8 cellular contexts compared by ENCODE assay signal in genomic region chr1:39178541-39179431, GRCh38. TPM values are rescaled to one million over a fixed set of nuclear protein-coding genes. Genes with fewer than 3 reads are reported as not detected.
DNase-seq lines count a peak whose midpoint lies in the region; ATAC-seq, FAIRE-seq and TF ChIP-seq lines count a peak whose summit lies in the region.

No MANE protein-coding gene starts in this region.

- peak; percentile 46; the same call in 1 of the 2 replicates for TF ChIP-seq EP300 in K562 (IDR thresholded peaks at IDR 0.05; ENCODE audit: low read length)

- FAIRE-seq in HTR-8/SVneo (lab: Jason Lieb, UNC), result peak; percentile 48
- peak; percentile 29 for FAIRE-seq in K562 (lab: Jason Lieb, UNC)

- CTCF ChIA-PET in K562 (lab: Yijun Ruan, JAX; ENCODE audit: low intra/inter-chr PET ratio), result interaction anchor here (0.7 kb wide), 1 partner anchor 1072 kb away, joined by 3 read pairs; no protein-coding TSS in a partner anchor

- peaks cover 25% of the 10 kb centered on the region for H3K79me2 ChIP-seq in K562 (ENCODE audit: control insufficient read depth, insufficient read depth, low read length)

- in situ Hi-C loops in K562 (cut with MboI), result no loop called here

- H3K4me1 ChIP-seq in K562 (replicated peaks in 1 of 2; ENCODE audit: control insufficient read depth in 2 of 2, insufficient read depth in 2 of 2, low read length in 2 of 2) (peaks cover 10 to 38% of the 10 kb centered on the region in 2 experiments), testis (peaks cover 21% of the 10 kb centered on the region)

- H2AFZ ChIP-seq in K562 (ENCODE audit: low read depth, low read length), result no peak overlapping the region

- TF ChIP-seq RAD21 in K562 (CRISPR knock-in tag; conservative IDR thresholded peaks at IDR 0.05 in 1 of 2, IDR thresholded peaks at IDR 0.05 in 1 of 2), result no peak

- H3K4me3 ChIP-seq in K562 (no peak overlapping the region), testis (no peak overlapping the region)

- BruUV-seq in K562 (replicated peaks; lab: Mats Ljungman, UMichigan), result no TSS peak

- DNase-seq in HTR-8/SVneo (ENCODE audit: insufficient read length, low spot score) (peak; percentile 48), K562 (ENCODE audit: extremely low read depth in 1 of 4, low spot score in 3 of 4) (peak; percentile 22 to 55 (median 29)), left kidney (ENCODE audit: low read depth, low spot score) (peak; percentile 65), testis (no peak), anterior cingulate cortex (lab: John Stamatoyannopoulos, UW) (no peak)
- DNase-seq in stimulated activated CD4-positive, alpha-beta T cell treated with anti-CD3 and anti-CD28 coated beads, Interleukin-4, amount 100 ng/mL, for 4 hours, result no peak

- H3K9ac ChIP-seq in K562 (ENCODE audit: insufficient read depth in 1 of 2, low read depth in 2 of 2, low read length in 2 of 2), result peak overlapping the region in 1 of 2 experiments; percentile 62; a peak in 1 of 4 replicates

- H3K27ac ChIP-seq in K562 (ENCODE audit: extremely low read depth, low read depth, low read length) (peak overlapping the region; percentile 7; the same call in 1 of the 3 replicates), testis (peak overlapping the region; percentile 22 to 41)

- no peak overlapping the region; the same call in 1 of the 2 replicates for H3K4me2 ChIP-seq in K562 (ENCODE audit: insufficient read depth, low read length)

- WGBS in K562 (ENCODE audit: insufficient coverage, low coverage, missing lambda C conversion rate), result 37% methylated on average over 6 of the region's 6 CpGs
- 46 to 55% methylated on average over 6 of the region's 6 CpGs for WGBS in testis, 2 donors

- POLR2A ChIA-PET in K562 (lab: Yijun Ruan, JAX), result no interaction called here

- H3K36me3 ChIP-seq in K562 (ENCODE audit: control insufficient read depth, insufficient read depth, low read length) (no peaks in the 10 kb centered on the region), testis (ENCODE audit: low read depth, missing control alignments) (no peaks in the 10 kb centered on the region)

- TF ChIP-seq CTCF in K562 (IDR thresholded peaks at IDR 0.05 in 2 of 3, conservative IDR thresholded peaks at IDR 0.05 in 1 of 3; ENCODE audit: insufficient read depth in 2 of 3, low read depth in 1 of 3, low read length in 3 of 3), result no peak
- no peak for TF ChIP-seq CTCF in testis (IDR thresholded peaks at IDR 0.05)

- intact Hi-C loops in K562 (cut with micrococcal nuclease), result no loop called here
- intact Hi-C loops in testis (cut with DNase I; ENCODE audit: low total_unique reads), result no loop called here

- no peaks in the 10 kb centered on the region for H3K9me3 ChIP-seq in K562 (replicated peaks; ENCODE audit: control insufficient read depth, insufficient read depth, low read depth, low read length)
- no peaks in the 10 kb centered on the region for H3K9me3 ChIP-seq in testis

- TF ChIP-seq POLR2A in K562 (conservative IDR thresholded peaks at IDR 0.05), result no peak
- no peak for TF ChIP-seq POLR2A in testis (IDR thresholded peaks at IDR 0.05)

- H3K9me1 ChIP-seq in K562 (ENCODE audit: control insufficient read depth, insufficient read depth, low read length), result no peaks in the 10 kb centered on the region

- ATAC-seq in K562 (peak; percentile 58), HG02678 (IDR thresholded peaks at IDR 0.05; ENCODE audit: unreplicated experiment) (no peak), HG02870 (IDR thresholded peaks at IDR 0.05; ENCODE audit: unreplicated experiment) (no peak)

- 0 out of 2 replicates have a peak, but pooled peaks cover 3% of the 10 kb centered on the region for H4K20me1 ChIP-seq in K562 (replicated peaks; ENCODE audit: control insufficient read depth, insufficient read depth, low read length)

- H3K27me3 ChIP-seq in K562 (ENCODE audit: control insufficient read depth in 2 of 2, insufficient read depth in 2 of 2, low read length in 2 of 2), result no peaks in the 10 kb centered on the region
- H3K27me3 ChIP-seq in testis, result no peaks in the 10 kb centered on the region

TF ChIP-seq in K562, 482 proteins besides CTCF, POLR2A, EP300 and RAD21 (continues in another document):
- TF ChIP-seq FOXK2 (conservative IDR thresholded peaks at IDR 0.05 in 1 of 2, IDR thresholded peaks at IDR 0.05 in 1 of 2; ENCODE audit: low read depth in 2 of 2), result 0 out of 4 replicates have a peak, but pooled peaks of 1 of the 2 experiments have one; percentile 27
- no peak for TF ChIP-seq ATF4 (CRISPR knock-in tag; IDR thresholded peaks at IDR 0.05)
- TF ChIP-seq ARNT (IDR thresholded peaks at IDR 0.05), result 0 out of 4 replicates have a peak, but pooled peaks of 1 of the 2 experiments have one; percentile 48
- no peak for TF ChIP-seq UBTF (IDR thresholded peaks at IDR 0.05; ENCODE audit: borderline replicate concordance in 1 of 2, low read depth in 2 of 2, low read length in 2 of 2)
- TF ChIP-seq ZFPM2 (CRISPR knock-in tag; IDR thresholded peaks at IDR 0.05), result no peak
- no peak for TF ChIP-seq ZSCAN32 (CRISPR knock-in tag; IDR thresholded peaks at IDR 0.05)
- peak; percentile 26; the same call in 1 of the 2 replicates for TF ChIP-seq NCOR1 (IDR thresholded peaks at IDR 0.05)
- TF ChIP-seq ZNF197 (CRISPR knock-in tag; IDR thresholded peaks at IDR 0.05; ENCODE audit: low read depth), result no peak
- peak; percentile 81 for TF ChIP-seq ARID1B (IDR thresholded peaks at IDR 0.05)
- TF ChIP-seq ZNF431 (CRISPR knock-in tag; IDR thresholded peaks at IDR 0.05), result no peak
- TF ChIP-seq HDAC2 (IDR thresholded peaks at IDR 0.05), result peak; percentile 56; the same call in 1 of the 2 replicates
- no peak for TF ChIP-seq TGIF2 (CRISPR knock-in tag; IDR thresholded peaks at IDR 0.05)
- no peak for TF ChIP-seq CGGBP1 (CRISPR knock-in tag; IDR thresholded peaks at IDR 0.05)
- TF ChIP-seq PHTF2 (CRISPR knock-in tag; IDR thresholded peaks at IDR 0.05), result no peak

RNA-seq across cellular contexts. Expression of gene MACF1, which starts 25.7 kb away (rescaled TPM):
- total RNA-seq in K562 (2011; cell fraction: chromatin; rRNA removed; ENCODE audit: low replicate concordance), result 567 and 1,155 TPM in 2 replicates
- 256 and 329 TPM in 2 replicates for total RNA-seq in K562 (2011; cell fraction: nucleolus; rRNA removed)
- total RNA-seq in K562 (2011; cell fraction: nucleoplasm; rRNA removed), result 400 and 459 TPM in 2 replicates
- total RNA-seq in K562 (2014; rRNA removed) (147 and 152 TPM in 2 replicates), K562 (2014; rRNA removed; fragmentation: Illumina TruSeq; extraction: Trizol) (149 and 159 TPM in 2 replicates), K562 (2015; rRNA removed; fragmentation: Illumina TruSeq; extraction: Trizol) (223 and 232 TPM in 2 replicates), K562 (2021) (175 and 200 TPM in 2 replicates), testis (100 to 1,000 TPM; 422 to 494 TPM)
- polyA plus RNA-seq in K562 (2011; rRNA removed) (71.6 and 72.1 TPM in 2 replicates), K562 (2014; fragmentation: Illumina TruSeq; extraction: Trizol) (99.7 and 112 TPM in 2 replicates), K562 (2014; fragmentation: Nextera tagmentation; extraction: Ambion mirVana) (10 to 100 TPM; 13.2 to 21.2 TPM), K562 (2014; rRNA removed) (86.1 and 96.3 TPM in 2 replicates), testis (ENCODE audit: insufficient read depth, low read depth, low replicate concordance) (136 TPM)
- 35.7 and 47.7 TPM in 2 replicates for polyA plus RNA-seq in K562 (2011; cell fraction: cytosol; rRNA removed)
- 255 and 292 TPM in 2 replicates for polyA plus RNA-seq in K562 (2011; cell fraction: nucleus; rRNA removed)
- 97.8 and 152 TPM in 2 replicates for polyA plus RNA-seq in K562 (2012)
- polyA minus RNA-seq in K562 (2011; rRNA and poly(A)+ RNA removed), result 480 TPM in 2 replicates
- polyA minus RNA-seq in K562 (2011; cell fraction: cytosol; rRNA and poly(A)+ RNA removed), result 137 and 164 TPM in 2 replicates
- 348 and 753 TPM in 2 replicates for polyA minus RNA-seq in K562 (2011; cell fraction: nucleus; rRNA and poly(A)+ RNA removed)

Comparison
In these comparisons a context has a peak if more than half of its experiments do, and no peak if none do; other contexts are left out.
1. DNase-seq: peak in HTR-8/SVneo (single experiment), K562 (4 of 4) and left kidney (single experiment); none in testis (single experiment), anterior cingulate cortex (0 of 58) and stimulated activated CD4-positive, alpha-beta T cell treated with anti-CD3 and anti-CD28 coated beads, Interleukin-4, amount 100 ng/mL, for 4 hours (0 of 2).